22 cellular contexts compared by ENCODE assay signal in the genomic region with DNA sequence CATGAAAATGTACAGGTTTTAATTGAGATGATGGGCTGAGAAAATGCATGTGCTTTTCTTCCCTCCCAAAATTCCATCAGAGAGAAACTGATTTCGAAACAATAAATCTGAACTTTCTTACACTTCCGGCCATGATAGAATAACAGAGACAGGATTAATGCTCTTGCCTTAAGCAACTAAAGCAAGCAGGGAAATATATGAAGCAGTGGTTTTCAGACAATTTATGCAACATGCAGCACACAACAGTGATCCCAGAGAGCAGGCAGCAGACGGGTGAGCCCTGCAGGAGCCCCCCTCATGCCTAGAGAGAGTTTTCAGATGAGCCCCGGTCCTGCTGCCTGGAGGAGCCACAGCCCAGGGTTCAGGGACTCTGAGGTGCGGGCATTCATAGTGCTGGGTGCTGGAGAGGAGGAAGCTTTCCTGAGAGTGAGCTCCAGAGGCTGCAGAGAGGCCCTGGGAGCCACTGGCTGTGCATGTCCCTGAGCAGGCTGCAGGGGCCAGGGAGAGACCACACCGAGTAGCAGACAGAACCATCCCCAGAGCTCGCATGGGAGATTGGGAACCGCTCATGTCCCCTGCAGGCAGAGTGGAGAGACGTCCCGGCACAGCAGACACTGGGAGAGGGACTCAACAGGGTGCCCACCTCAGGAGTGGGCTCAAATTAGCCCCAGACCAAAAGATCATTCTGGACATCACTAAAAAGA.
DNase-seq lines count a peak whose midpoint lies in the region; ATAC-seq, FAIRE-seq and TF ChIP-seq lines count a peak whose summit lies in the region.
"Had no signal": no experiment of that assay in that cellular context is flagged by ENCODE, and none has a peak within 500 bp of the region (broad histone marks: within the 10 kb centered on the region; RNA-seq: fewer than 3 reads in every experiment).

No MANE protein-coding gene starts in this region.

- H3K56ac ChIP-seq in H1 (replicated peaks; ENCODE audit: insufficient read length, low read depth, low read length) = no peak overlapping the region

- H4K8ac ChIP-seq in H1 (ENCODE audit: extremely low read depth, insufficient read depth, low read length) (no peak overlapping the region), trophoblast cell (ENCODE audit: low read depth, low read length) (no peak overlapping the region)

- H3K79me2 ChIP-seq in HepG2 (ENCODE audit: insufficient read depth, low read length) (no peaks in the 10 kb centered on the region), H1 (ENCODE audit: control insufficient read depth in 1 of 2, insufficient read depth in 2 of 2, low read length in 2 of 2) (no peaks in the 10 kb centered on the region), trophoblast cell (ENCODE audit: control insufficient read depth, insufficient read depth, low read length, poor library complexity) (no peaks in the 10 kb centered on the region)

- H3K27ac ChIP-seq in right lobe of liver (no peak overlapping the region), HepG2 (ENCODE audit: extremely low read length, insufficient read depth, low read length) (no peak overlapping the region), H1 (ENCODE audit: low read depth, low read length) (no peak overlapping the region), trophoblast cell (ENCODE audit: low read depth, low read length) (no peak overlapping the region)
- H3K27ac ChIP-seq: A549; BLaER1 treated with 17β-estradiol and CSF1 and Interleukin-3, amounts not matched to agents 10 nM and 100 nM; GM23248; KMS-11 had no signal

- POLR2A ChIA-PET in HepG2 (lab: Yijun Ruan, JAX) = no interaction called here
- POLR2A ChIA-PET in H1 (lab: Charles Lee; ENCODE audit: partially characterized antibody) = no interaction called here

- H2AK5ac ChIP-seq in H1 (ENCODE audit: low read depth, low read length) (no peak overlapping the region), trophoblast cell (ENCODE audit: low read length) (no peak overlapping the region)

- H3K14ac ChIP-seq in H1 (ENCODE audit: insufficient read length) (no peak overlapping the region), trophoblast cell (ENCODE audit: low read length) (no peak overlapping the region)

- TF ChIP-seq CTCF in right lobe of liver (IDR thresholded peaks at IDR 0.05) (no peak), HepG2 (CRISPR knock-in tag; IDR thresholded peaks at IDR 0.05) (no peak), H1 (IDR thresholded peaks at IDR 0.05; ENCODE audit: control extremely low read depth in 1 of 3, insufficient read depth in 1 of 3, low read depth in 1 of 3, low read length in 3 of 3) (peak in 2 of 3 experiments; percentile 16 to 19; a peak in 1 of 4 replicates)

- no peak overlapping the region for H2BK15ac ChIP-seq in H1 (ENCODE audit: low read length)

- CTCF ChIA-PET in HepG2 (lab: Yijun Ruan, JAX; ENCODE audit: low intra/inter-chr PET ratio, low total read pairs) (no interaction called here), H1 (lab: Charles Lee; ENCODE audit: partially characterized antibody) (interaction anchor here (1.1 to 2.5 kb wide), 5 partner anchors 9 to 179 kb away, joined by 3 to 9 read pairs (median 4); no protein-coding TSS in a partner anchor)

- FAIRE-seq in HepG2 (lab: Jason Lieb, UNC) (no peak), H1 (lab: Jason Lieb, UNC) (no peak)
- FAIRE-seq: A549, GM12878, GM19239 had no signal

- H3K4me1 ChIP-seq in right lobe of liver = no peaks in the 10 kb centered on the region
- H3K4me1 ChIP-seq in HepG2 (ENCODE audit: insufficient read depth, low read length) = no peaks in the 10 kb centered on the region
- peaks cover 0 to 2% (median 0%) of the 10 kb centered on the region in 4 experiments; a peak in 1 of 7 replicates for H3K4me1 ChIP-seq in H1 (replicated peaks in 1 of 4; ENCODE audit: control insufficient read depth in 3 of 4, insufficient read depth in 4 of 4, low read length in 3 of 4)
- H3K4me1 ChIP-seq in trophoblast cell (ENCODE audit: control insufficient read depth in 1 of 2, insufficient read depth in 2 of 2, low read length in 2 of 2) = no peaks in the 10 kb centered on the region
- H3K4me1 ChIP-seq: A549 had no signal

- no TSS peak for BruUV-seq in HepG2 (replicated peaks; lab: Mats Ljungman, UMichigan)

- ATAC-seq in right lobe of liver = no peak
- ATAC-seq in HepG2 = no peak
- ATAC-seq: A549; CD8-positive, alpha-beta T cell; GM12878; PC-3 had no signal

- H2BK12ac ChIP-seq in H1 (ENCODE audit: low read depth, low read length) (no peak overlapping the region), trophoblast cell (ENCODE audit: low read length) (no peak overlapping the region)

- H4K12ac ChIP-seq in trophoblast cell (ENCODE audit: low read depth, low read length) = no peak overlapping the region

- peaks cover 6% of the 10 kb centered on the region for H3K23me2 ChIP-seq in H1 (ENCODE audit: low read depth, low read length)

- TF ChIP-seq POLR2A in right lobe of liver (IDR thresholded peaks at IDR 0.05) (no peak), HepG2 (IDR thresholded peaks at IDR 0.05; ENCODE audit: insufficient read depth in 1 of 2, low read depth in 2 of 2, low read length in 2 of 2) (no peak), H1 (IDR thresholded peaks at IDR 0.05; ENCODE audit: control extremely low read depth in 1 of 2, low read depth in 2 of 2, low read length in 2 of 2) (no peak)

- no peak overlapping the region for H3K4ac ChIP-seq in H1 (replicated peaks; ENCODE audit: insufficient read length, low read depth, low read length)
- no peak overlapping the region for H3K4ac ChIP-seq in trophoblast cell (ENCODE audit: low read depth, low read length)

- no peaks in the 10 kb centered on the region for H3K79me1 ChIP-seq in H1 (ENCODE audit: low read depth, low read length)
- H3K79me1 ChIP-seq in trophoblast cell (ENCODE audit: low read length) = no peaks in the 10 kb centered on the region

- H2BK120ac ChIP-seq in H1 (replicated peaks; ENCODE audit: low read depth, low read length) (no peak overlapping the region), trophoblast cell (ENCODE audit: insufficient read depth, low read length, poor library complexity) (no peak overlapping the region)

- TF ChIP-seq EP300 in HepG2 (IDR thresholded peaks at IDR 0.05; ENCODE audit: low read depth in 2 of 2, low read length in 2 of 2) (no peak), HepG2 (CRISPR knock-in tag; IDR thresholded peaks at IDR 0.05; ENCODE audit: borderline replicate concordance) (no peak), H1 (IDR thresholded peaks at IDR 0.05; ENCODE audit: borderline replicate concordance in 1 of 2, low read depth in 2 of 2, low read length in 2 of 2) (no peak)

- H3K4me3 ChIP-seq in right lobe of liver = no peak overlapping the region
- H3K4me3 ChIP-seq in HepG2 (replicated peaks in 1 of 3; ENCODE audit: insufficient read depth in 1 of 3, low read depth in 2 of 3, low read length in 3 of 3) = no peak overlapping the region
- H3K4me3 ChIP-seq in H1 (ENCODE audit: extremely low read depth in 1 of 4, insufficient read depth in 2 of 4, low read depth in 3 of 4, low read length in 4 of 4) = no peak overlapping the region
- H3K4me3 ChIP-seq in trophoblast cell (ENCODE audit: low read depth, low read length) = peak overlapping the region; percentile 17
- H3K4me3 ChIP-seq: A549; BLaER1 treated with 17β-estradiol and CSF1 and Interleukin-3, amounts not matched to agents 10 nM and 100 nM; GM12878; GM23248 had no signal

- H3K4me2 ChIP-seq in HepG2 (ENCODE audit: low read depth, low read length) = no peak overlapping the region
- no peak overlapping the region for H3K4me2 ChIP-seq in H1 (ENCODE audit: insufficient read depth in 1 of 2, low read depth in 2 of 2, low read length in 2 of 2)
- H3K4me2 ChIP-seq in trophoblast cell (ENCODE audit: low read length) = no peak overlapping the region
- H3K4me2 ChIP-seq: A549, KMS-11 had no signal

- DNase-seq in right lobe of liver (peak in 2 of 3 donors; percentile 7 to 42), HepG2 (ENCODE audit: low spot score) (no peak), H1 (ENCODE audit: low read depth in 1 of 2, low spot score in 2 of 2) (no peak), trophoblast cell (no peak), cerebellar cortex (ENCODE audit: low spot score) (no peak), UCSD-AML1 (lab: John Stamatoyannopoulos, UW; ENCODE audit: unreplicated experiment) (no peak)
- no peak for DNase-seq in stimulated activated CD4-positive, alpha-beta T cell treated with anti-CD3 and anti-CD28 coated beads, Interleukin-4, amount 100 ng/mL, for 24 hours
- DNase-seq: Calu3; CD8-positive, alpha-beta T cell; EL; GM23248; MV-4-11; NCI-H1694 treated with DMSO at 0.1 percent for 48 hours; NCI-H226; NCI-H524 treated with DMSO at 0.1 percent for 48 hours; PC-3; RPMI8226 had no signal

- WGBS in right lobe of liver (ENCODE audit: insufficient coverage, low coverage, low lambda C conversion rate, missing lambda C conversion rate) = 46% methylated on average over 4 of the region's 10 CpGs
- WGBS in HepG2 (ENCODE audit: low lambda C conversion rate) = 1% methylated on average over 5 of the region's 10 CpGs
- 74% methylated on average over 10 of the region's 10 CpGs; no CpG with 5 or more reads in 1 of the 2 experiments for WGBS in H1 (ENCODE audit: extremely low coverage in 1 of 2, insufficient coverage in 1 of 2, insufficient read length in 1 of 2, insufficient replicate concordance in 2 of 2, low coverage in 1 of 2, low lambda C conversion rate in 2 of 2, missing lambda C conversion rate in 1 of 2), 2 experiments
- WGBS in trophoblast cell (ENCODE audit: extremely low coverage, insufficient coverage, insufficient read length) = no CpG with 5 or more reads among the region's 10 CpGs

- H2BK20ac ChIP-seq in H1 (ENCODE audit: low read length) = no peak overlapping the region

- in situ Hi-C loops in HepG2 (cut with HindIII; ENCODE audit: extremely low pct_ligation_motif_present, low pct_unique_long_range_greater_than_20kb) = no loop called here

- H3K23ac ChIP-seq in H1 (ENCODE audit: insufficient read length) (no peak overlapping the region), trophoblast cell (ENCODE audit: low read length) (no peak overlapping the region)

- no peak overlapping the region for H4K5ac ChIP-seq in H1 (ENCODE audit: insufficient read length, low read depth, low read length)

- H3K9ac ChIP-seq in HepG2 (ENCODE audit: insufficient read depth, low read depth, low read length) = no peak overlapping the region
- H3K9ac ChIP-seq in H1 (replicated peaks in 1 of 4; ENCODE audit: extremely low read depth in 1 of 4, low read depth in 3 of 4, low read length in 3 of 4) = no peak overlapping the region
- H3K9ac ChIP-seq in trophoblast cell (ENCODE audit: low read length) = no peak overlapping the region
- H3K9ac ChIP-seq: BLaER1 treated with 17β-estradiol and CSF1 and Interleukin-3, amounts not matched to agents 10 nM and 100 nM; GM23248; KMS-11 had no signal

- no peak overlapping the region for H2BK5ac ChIP-seq in H1 (ENCODE audit: low read depth, low read length)
- no peak overlapping the region for H2BK5ac ChIP-seq in trophoblast cell (ENCODE audit: low read depth, low read length, poor library complexity)

- H3K36me3 ChIP-seq in right lobe of liver (no peaks in the 10 kb centered on the region), HepG2 (replicated peaks in 1 of 2; ENCODE audit: control insufficient read depth in 1 of 2, insufficient read depth in 2 of 2, low read length in 2 of 2) (no peaks in the 10 kb centered on the region), H1 (ENCODE audit: control insufficient read depth in 2 of 4, insufficient read depth in 4 of 4, low read length in 3 of 4) (no peaks in the 10 kb centered on the region; a peak in 1 of 8 replicates), trophoblast cell (ENCODE audit: control insufficient read depth in 1 of 2, insufficient read depth in 2 of 2, low read length in 2 of 2) (no peaks in the 10 kb centered on the region)
- H3K36me3 ChIP-seq: BLaER1 treated with 17β-estradiol and CSF1 and Interleukin-3, amounts not matched to agents 10 nM and 100 nM had no signal

- H4K20me1 ChIP-seq in HepG2 (ENCODE audit: insufficient read depth, low read length) = no peaks in the 10 kb centered on the region
- H4K20me1 ChIP-seq in H1 (replicated peaks in 1 of 2; ENCODE audit: control insufficient read depth in 1 of 2, insufficient read depth in 2 of 2, low read length in 2 of 2) = peaks cover 0 to 5% of the 10 kb centered on the region in 2 experiments

- H3K18ac ChIP-seq in H1 (ENCODE audit: extremely low read depth, low read length) (no peak overlapping the region; the same call in 1 of the 2 replicates), trophoblast cell (ENCODE audit: low read length) (no peak overlapping the region)

- H3K9me3 ChIP-seq in right lobe of liver (peaks cover 0 to 2% (median 0%) of the 10 kb centered on the region in 4 donors), HepG2 (ENCODE audit: low read length) (no peaks in the 10 kb centered on the region), H1 (ENCODE audit: insufficient read depth in 2 of 2, low read depth in 1 of 2, low read length in 1 of 2) (peaks cover 0 to 3% of the 10 kb centered on the region in 2 experiments; a peak in 1 of 4 replicates), trophoblast cell (ENCODE audit: insufficient read depth, low read depth, low read length) (peaks cover 7% of the 10 kb centered on the region)

- TF ChIP-seq RAD21 in HepG2 (CRISPR knock-in tag; IDR thresholded peaks at IDR 0.05) (no peak), H1 (IDR thresholded peaks at IDR 0.05 in 1 of 2, conservative IDR thresholded peaks at IDR 0.05 in 1 of 2; ENCODE audit: low read depth in 2 of 2, low read length in 2 of 2) (peak; percentile 23 to 37)

- no peak overlapping the region for H4K91ac ChIP-seq in H1 (replicated peaks; ENCODE audit: insufficient read length, low read length)
- H4K91ac ChIP-seq in trophoblast cell (ENCODE audit: low read depth, low read length) = no peak overlapping the region

- H3K27me3 ChIP-seq in right lobe of liver (no peaks in the 10 kb centered on the region), HepG2 (ENCODE audit: control insufficient read depth in 1 of 2, insufficient read depth in 2 of 2, low read length in 2 of 2) (peaks cover 1 to 3% of the 10 kb centered on the region in 2 experiments; a peak in 2 of 5 replicates), H1 (replicated peaks in 1 of 4; ENCODE audit: control insufficient read depth in 3 of 4, extremely low read depth in 1 of 4, insufficient read depth in 3 of 4, low read length in 3 of 4) (no peaks in the 10 kb centered on the region; a peak in 1 of 7 replicates), trophoblast cell (ENCODE audit: insufficient read depth, low read length) (no peaks in the 10 kb centered on the region)
- H3K27me3 ChIP-seq: BLaER1 treated with 17β-estradiol and CSF1 and Interleukin-3, amounts not matched to agents 10 nM and 100 nM had no signal

- H2AFZ ChIP-seq in HepG2 (ENCODE audit: low read length) (no peak overlapping the region), H1 (ENCODE audit: low read length) (no peak overlapping the region), trophoblast cell (ENCODE audit: insufficient read depth, low read length, poor library complexity) (no peak overlapping the region)
- H2AFZ ChIP-seq: GM23248 had no signal

- intact Hi-C loops in right lobe of liver (cut with DNase I) (no loop called here), HepG2 (cut with micrococcal nuclease; ENCODE audit: unreplicated experiment) (no loop called here)

Comparison
In these comparisons a context has a peak if more than half of its experiments do, and no peak if none do; other contexts are left out.
1. DNase-seq: peak in right lobe of liver (2 of 3); none in HepG2 (single experiment), H1 (0 of 2), trophoblast cell (0 of 2), cerebellar cortex (single experiment), UCSD-AML1 (single experiment) and stimulated activated CD4-positive, alpha-beta T cell treated with anti-CD3 and anti-CD28 coated beads, Interleukin-4, amount 100 ng/mL, for 24 hours (single experiment).
2. CTCF ChIP-seq: peak in H1 (2 of 3); none in right lobe of liver (0 of 4) and HepG2 (single experiment).